15 cellular contexts compared by ENCODE assay signal in genomic region chr1:64538389-64538788, GRCh38.
DNase-seq lines count a peak whose midpoint lies in the region; ATAC-seq and TF ChIP-seq lines count a peak whose summit lies in the region.
"Had no signal": no experiment of that assay in that cellular context is flagged by ENCODE, and none has a peak within 500 bp of the region (broad histone marks: within the 10 kb centered on the region; RNA-seq: fewer than 3 reads in every experiment).

No MANE protein-coding gene starts in this region.

- intact Hi-C loops in transverse colon (cut with DNase I; ENCODE audit: low total_unique reads) (no loop called here), body of pancreas (cut with DNase I) (no loop called here)

- no peak overlapping the region for H3K4me2 ChIP-seq in mesenchymal stem cell (ENCODE audit: low read length, poor library complexity, severe bottlenecking)
- peak overlapping the region; percentile 8 for H3K4me2 ChIP-seq in neural cell (ENCODE audit: low read length)
- H3K4me2 ChIP-seq in GM23338 = no peak overlapping the region; the same call in 1 of the 2 replicates
- H3K4me2 ChIP-seq: A549, BLaER1 had no signal

- H2BK5ac ChIP-seq in mesenchymal stem cell (ENCODE audit: low read depth, low read length, poor library complexity, severe bottlenecking) = no peak overlapping the region

- peaks cover 69% of the 10 kb centered on the region for H3K4me1 Mint-ChIP-seq in GM23338

- peak overlapping the region; percentile 23 for H3K9ac ChIP-seq in mesenchymal stem cell (ENCODE audit: low read length)
- no peak overlapping the region for H3K9ac ChIP-seq in neural cell (ENCODE audit: low read length)
- H3K9ac ChIP-seq: BLaER1, GM23248 had no signal

- H4K8ac ChIP-seq in mesenchymal stem cell (ENCODE audit: low read length) = no peak overlapping the region

- H4K20me1 ChIP-seq in neural cell (ENCODE audit: insufficient read depth) = no peaks in the 10 kb centered on the region
- peaks cover 24% of the 10 kb centered on the region for H4K20me1 ChIP-seq in GM23338 (replicated peaks; ENCODE audit: insufficient read depth)

- no peak for TF ChIP-seq RAD21 in neural cell (conservative IDR thresholded peaks at IDR 0.05)

- H3K9me2 ChIP-seq in neural cell (ENCODE audit: insufficient read depth, low read length) = no peaks in the 10 kb centered on the region
- no peaks in the 10 kb centered on the region for H3K9me2 ChIP-seq in GM23338 (ENCODE audit: insufficient read depth)

- H3K4me3 ChIP-seq in HEK293 (ENCODE audit: low read depth, low read length) (no peak overlapping the region), mesenchymal stem cell (ENCODE audit: insufficient read depth in 1 of 2, low read depth in 1 of 2, low read length in 2 of 2) (no peak overlapping the region), neural cell (ENCODE audit: low read length) (peak overlapping the region; percentile 34), transverse colon (no peak overlapping the region), body of pancreas (no peak overlapping the region), GM23338 (no peak overlapping the region)
- H3K4me3 ChIP-seq: A549, BLaER1, GM23248 had no signal

- no peak overlapping the region for H3K14ac ChIP-seq in mesenchymal stem cell (ENCODE audit: low read length in 2 of 2)

- H4K91ac ChIP-seq in mesenchymal stem cell (ENCODE audit: low read length) = no peak overlapping the region

- no peak overlapping the region for H2AK5ac ChIP-seq in mesenchymal stem cell (ENCODE audit: low read length, severe bottlenecking)

- no peak for TF ChIP-seq EP300 in neural cell (conservative IDR thresholded peaks at IDR 0.05; ENCODE audit: poor library complexity, severe bottlenecking)
- TF ChIP-seq EP300 in transverse colon (IDR thresholded peaks at IDR 0.05; ENCODE audit: low read depth) = no peak

- H2BK12ac ChIP-seq in mesenchymal stem cell (ENCODE audit: low read length in 2 of 2) = no peak overlapping the region

- H3K4me3 Mint-ChIP-seq in GM23338 = no peak overlapping the region

- DNase-seq in caudate nucleus (lab: John Stamatoyannopoulos, UW) (no peak), mesenchymal stem cell (no peak), transverse colon (no peak), body of pancreas (no peak), GM23338 (ENCODE audit: low spot score) (no peak)
- DNase-seq: Calu3, DMS 273 treated with DMSO at 0.1 percent for 48 hours, GM23248, H7 had no signal

- no peaks in the 10 kb centered on the region for H3K27me3 Mint-ChIP-seq in GM23338 (ENCODE audit: insufficient read depth, low read depth, poor library complexity)

- CTCF ChIA-PET in HEK293 (lab: Yijun Ruan, JAX) = interaction anchor here (1.1 to 1.7 kb wide), 2 partner anchors 15 to 137 kb away, joined by 3 read pairs; no protein-coding TSS in a partner anchor

- H3K27ac ChIP-seq in HEK293 (ENCODE audit: extremely low read depth, low read depth, low read length) = no peak overlapping the region
- peak overlapping the region; percentile 24 for H3K27ac ChIP-seq in caudate nucleus (ENCODE audit: low read depth, low read length)
- no peak overlapping the region for H3K27ac ChIP-seq in mesenchymal stem cell (ENCODE audit: low read length, poor library complexity, severe bottlenecking)
- H3K27ac ChIP-seq in neural cell (ENCODE audit: low read length) = peak overlapping the region; percentile 81
- H3K27ac ChIP-seq in transverse colon = no peak overlapping the region
- no peak overlapping the region for H3K27ac ChIP-seq in body of pancreas
- no peak overlapping the region for H3K27ac ChIP-seq in GM23338 (ENCODE audit: low read depth)
- H3K27ac ChIP-seq: A549, BLaER1, GM23248 had no signal

- no peaks in the 10 kb centered on the region for H3K27me3 ChIP-seq in mesenchymal stem cell (ENCODE audit: control insufficient read depth in 1 of 2, insufficient read depth in 1 of 2, low read length in 2 of 2)
- no peaks in the 10 kb centered on the region for H3K27me3 ChIP-seq in neural cell (ENCODE audit: insufficient read depth, low read depth, low read length)
- no peaks in the 10 kb centered on the region for H3K27me3 ChIP-seq in transverse colon
- H3K27me3 ChIP-seq in body of pancreas = no peaks in the 10 kb centered on the region
- no peaks in the 10 kb centered on the region for H3K27me3 ChIP-seq in GM23338 (ENCODE audit: insufficient read depth)
- H3K27me3 ChIP-seq: BLaER1 had no signal

- TF ChIP-seq CTCF in HEK293 (tag by site-specific recombination; IDR thresholded peaks at IDR 0.05) (no peak), neural cell (IDR thresholded peaks at IDR 0.05; ENCODE audit: poor library complexity, severe bottlenecking) (no peak), transverse colon (IDR thresholded peaks at IDR 0.05) (no peak), body of pancreas (IDR thresholded peaks at IDR 0.05) (no peak), GM23338 (conservative IDR thresholded peaks at IDR 0.05; ENCODE audit: low read depth in 2 of 2) (no peak)

- peaks cover 6% of the 10 kb centered on the region for H3K79me2 ChIP-seq in neural cell (replicated peaks; ENCODE audit: insufficient read depth, low read length)
- peaks cover 100% of the 10 kb centered on the region for H3K79me2 ChIP-seq in GM23338 (replicated peaks; ENCODE audit: insufficient read depth)

- no peaks in the 10 kb centered on the region for H3K9me3 Mint-ChIP-seq in GM23338

- H3K79me1 ChIP-seq in mesenchymal stem cell (replicated peaks; ENCODE audit: low read length, poor library complexity, severe bottlenecking) = peaks cover 6% of the 10 kb centered on the region

- H3K18ac ChIP-seq in mesenchymal stem cell (ENCODE audit: low read depth in 1 of 2, low read length in 2 of 2) = no peak overlapping the region

- in situ Hi-C loops in transverse colon (cut with MboI; ENCODE audit: low pct_ligation_motif_present in 1 of 4, low pct_unique_long_range_greater_than_20kb in 1 of 4, low sequenced_read_pairs in 3 of 4) = no loop called here

- ATAC-seq in body of pancreas (no peak), GM21723 (IDR thresholded peaks at IDR 0.05; ENCODE audit: unreplicated experiment) (no peak), GM23338 (no peak)
- ATAC-seq: A549, HepG2 had no signal

- peaks cover 43% of the 10 kb centered on the region for H3K4me1 ChIP-seq in HEK293 (ENCODE audit: control insufficient read depth, insufficient read depth, low read length)
- H3K4me1 ChIP-seq in mesenchymal stem cell (ENCODE audit: control insufficient read depth, insufficient read depth, low read depth, low read length) = peaks cover 4% of the 10 kb centered on the region
- peaks cover 10 to 39% (median 24%) of the 10 kb centered on the region in 4 donors for H3K4me1 ChIP-seq in transverse colon
- H3K4me1 ChIP-seq in body of pancreas = peaks cover 50% of the 10 kb centered on the region
- H3K4me1 ChIP-seq in GM23338 (ENCODE audit: insufficient read depth) = peaks cover 55% of the 10 kb centered on the region
- H3K4me1 ChIP-seq: A549 had no signal

- H3K9me3 ChIP-seq in HEK293 (ENCODE audit: control insufficient read depth, insufficient read depth, low read depth, low read length) (no peaks in the 10 kb centered on the region), mesenchymal stem cell (ENCODE audit: control insufficient read depth, low read length) (no peaks in the 10 kb centered on the region), neural cell (ENCODE audit: low read length) (no peaks in the 10 kb centered on the region), transverse colon (no peaks in the 10 kb centered on the region), body of pancreas (no peaks in the 10 kb centered on the region)
- H3K9me3 ChIP-seq: A549, BLaER1 had no signal

- no peak overlapping the region for H3K27ac Mint-ChIP-seq in GM23338

- peaks cover 14% of the 10 kb centered on the region for H3K36me3 Mint-ChIP-seq in GM23338 (ENCODE audit: low read depth)

- no peaks in the 10 kb centered on the region for H3K36me3 ChIP-seq in HEK293 (ENCODE audit: control insufficient read depth in 2 of 2, insufficient read depth in 1 of 2, low read length in 2 of 2)
- H3K36me3 ChIP-seq in mesenchymal stem cell (ENCODE audit: control insufficient read depth in 1 of 2, insufficient read depth in 2 of 2, low read depth in 1 of 2, low read length in 2 of 2) = no peaks in the 10 kb centered on the region
- no peaks in the 10 kb centered on the region for H3K36me3 ChIP-seq in neural cell (ENCODE audit: insufficient read depth, low read length)
- H3K36me3 ChIP-seq in transverse colon = no peaks in the 10 kb centered on the region
- H3K36me3 ChIP-seq in body of pancreas (replicated peaks in 1 of 2; ENCODE audit: insufficient read depth in 1 of 2, low read depth in 2 of 2) = no peaks in the 10 kb centered on the region
- H3K36me3 ChIP-seq in GM23338 (ENCODE audit: insufficient read depth) = no peaks in the 10 kb centered on the region

- POLR2A ChIA-PET in HEK293 (lab: Yijun Ruan, JAX) = no interaction called here

- no peak overlapping the region for H3K23ac ChIP-seq in mesenchymal stem cell (ENCODE audit: low read length in 2 of 2)

- H2BK120ac ChIP-seq in mesenchymal stem cell (ENCODE audit: low read depth, low read length) = no peak overlapping the region

- no peak overlapping the region for H2AFZ ChIP-seq in mesenchymal stem cell (ENCODE audit: low read depth, low read length)
- H2AFZ ChIP-seq in neural cell (ENCODE audit: low read depth, low read length) = no peak overlapping the region
- no peak overlapping the region for H2AFZ ChIP-seq in GM23338
- H2AFZ ChIP-seq: GM23248 had no signal

- no peak overlapping the region for H2BK15ac ChIP-seq in mesenchymal stem cell (ENCODE audit: low read depth, poor library complexity, severe bottlenecking)

- WGBS in mesenchymal stem cell = 93% methylated on average over 3 of the region's 3 CpGs
- WGBS in transverse colon (ENCODE audit: low coverage in 1 of 2), 2 donors = 78 to 88% methylated on average over 3 of the region's 3 CpGs
- 82 to 86% methylated on average over 3 of the region's 3 CpGs for WGBS in body of pancreas, 2 donors

- H3F3A ChIP-seq in neural cell (ENCODE audit: insufficient read depth, low read length, poor library complexity, severe bottlenecking) (no peaks in the 10 kb centered on the region), GM23338 (replicated peaks; ENCODE audit: low read depth) (0 out of 2 replicates have a peak, but pooled peaks cover 5% of the 10 kb centered on the region)

- H3K4ac ChIP-seq in mesenchymal stem cell (ENCODE audit: low read depth in 1 of 2, low read length in 2 of 2) = no peak overlapping the region

- no peak for TF ChIP-seq POLR2A in transverse colon (IDR thresholded peaks at IDR 0.05)
- TF ChIP-seq POLR2A in body of pancreas (IDR thresholded peaks at IDR 0.05) = no peak

TF ChIP-seq in GM23338, 12 proteins besides CTCF, POLR2A, EP300 and RAD21 (continues in another document):
- no peak for TF ChIP-seq STAT1 (IDR thresholded peaks at IDR 0.05; ENCODE audit: unreplicated experiment)
- no peak for TF ChIP-seq CREB1 (CRISPR knock-in tag; IDR thresholded peaks at IDR 0.05; ENCODE audit: low read depth)
- TF ChIP-seq JUNB (IDR thresholded peaks at IDR 0.05; ENCODE audit: unreplicated experiment) = no peak
- TF ChIP-seq EZH2 (IDR thresholded peaks at IDR 0.05; ENCODE audit: low read depth, unreplicated experiment) = no peak

Comparison
In these comparisons a context has a peak if more than half of its experiments do, and no peak if none do; other contexts are left out.
1. H3K27ac ChIP-seq: peak in caudate nucleus (single experiment) and neural cell (single experiment); none in HEK293 (single experiment), mesenchymal stem cell (single experiment), transverse colon (0 of 4), body of pancreas (0 of 4) and GM23338 (single experiment).